In the genomic region with DNA sequence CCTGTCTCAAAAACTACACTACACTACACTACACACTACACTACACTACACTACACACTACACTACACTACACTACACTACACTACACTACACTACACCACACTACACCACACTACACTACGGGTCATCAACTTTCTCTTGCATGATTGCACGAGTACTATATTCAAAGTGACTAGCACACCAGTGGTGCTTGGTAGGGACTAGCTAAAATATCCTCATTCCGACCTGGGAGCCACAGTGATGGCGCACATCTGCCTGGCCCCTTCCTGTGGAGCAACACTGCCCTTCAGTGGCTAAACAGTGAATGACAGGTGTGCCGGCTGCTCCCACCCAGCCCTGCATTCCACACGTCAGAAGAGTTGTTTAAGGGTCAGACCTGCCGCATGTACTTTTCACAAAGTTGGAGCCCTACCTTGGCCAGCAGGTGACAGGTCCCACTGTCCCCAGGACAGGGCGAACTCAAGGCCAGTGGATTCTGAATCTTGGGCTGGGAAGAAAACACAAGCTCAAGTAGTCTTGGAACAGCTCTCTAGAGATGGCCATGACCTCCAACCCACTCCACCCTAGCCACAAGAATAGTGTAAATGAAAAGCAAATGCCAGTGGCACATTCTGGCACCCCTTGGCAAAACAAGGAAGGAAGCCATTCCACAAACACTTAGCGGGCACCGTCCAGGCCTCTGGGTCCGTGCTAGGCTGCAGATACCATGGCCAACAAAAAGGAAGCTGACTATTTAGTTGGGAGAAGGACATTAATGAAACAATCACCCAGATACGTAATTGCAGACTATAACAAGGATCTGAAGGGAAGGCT, we compare ENCODE assay signal across 2 cellular contexts.
TF ChIP-seq lines count a peak whose summit lies in the region.

No MANE protein-coding gene starts in this region.

TF ChIP-seq in HCT116, 20 proteins besides CTCF, POLR2A, EP300 and RAD21:
- peak; percentile 66 for TF ChIP-seq YY1 (IDR thresholded peaks at IDR 0.05; ENCODE audit: extremely low read depth, insufficient replicate concordance, low read depth, low read length)
- TF ChIP-seq SRF (IDR thresholded peaks at IDR 0.05; ENCODE audit: low read depth), result no peak
- TF ChIP-seq CEBPB (IDR thresholded peaks at IDR 0.05; ENCODE audit: low read depth), result no peak
- TF ChIP-seq SIN3A (IDR thresholded peaks at IDR 0.05; ENCODE audit: low read depth), result no peak
- no peak for TF ChIP-seq EZH2 (IDR thresholded peaks at IDR 0.05)
- TF ChIP-seq TCF7L2 (IDR thresholded peaks at IDR 0.05; ENCODE audit: borderline replicate concordance, extremely low read depth, insufficient read depth, insufficient read length), result no peak
- no peak for TF ChIP-seq FOSL1 (IDR thresholded peaks at IDR 0.05; ENCODE audit: low read depth)
- no peak for TF ChIP-seq REST (IDR thresholded peaks at IDR 0.05; ENCODE audit: low read depth)

TF ChIP-seq in SK-N-SH, 30 proteins besides CTCF, POLR2A, EP300 and RAD21:
- TF ChIP-seq YY1 (IDR thresholded peaks at IDR 0.05; ENCODE audit: low read depth), result 0 out of 2 replicates have a peak, but pooled peaks have one; percentile 33
- peak; percentile 79 for TF ChIP-seq CHD2 (IDR thresholded peaks at IDR 0.05; ENCODE audit: low read length, partially characterized antibody)
- TF ChIP-seq ZBTB33 (IDR thresholded peaks at IDR 0.05; ENCODE audit: borderline replicate concordance, low read depth), result no peak
- peak; percentile 99 for TF ChIP-seq SMC3 (IDR thresholded peaks at IDR 0.05; ENCODE audit: low read depth, low read length)
- no peak for TF ChIP-seq RXRA (IDR thresholded peaks at IDR 0.05; ENCODE audit: borderline replicate concordance, low read depth)
- peak; percentile 48; the same call in 1 of the 2 replicates for TF ChIP-seq MXI1 (IDR thresholded peaks at IDR 0.05; ENCODE audit: low read depth, low read length)
- TF ChIP-seq, protein P1, sequence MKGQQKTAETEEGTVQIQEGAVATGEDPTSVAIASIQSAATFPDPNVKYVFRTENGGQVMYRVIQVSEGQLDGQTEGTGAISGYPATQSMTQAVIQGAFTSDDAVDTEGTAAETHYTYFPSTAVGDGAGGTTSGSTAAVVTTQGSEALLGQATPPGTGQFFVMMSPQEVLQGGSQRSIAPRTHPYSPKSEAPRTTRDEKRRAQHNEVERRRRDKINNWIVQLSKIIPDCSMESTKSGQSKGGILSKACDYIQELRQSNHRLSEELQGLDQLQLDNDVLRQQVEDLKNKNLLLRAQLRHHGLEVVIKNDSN (IDR thresholded peaks at IDR 0.05; ENCODE audit: borderline replicate concordance, low read depth), result no peak
- no peak for TF ChIP-seq MEF2A (IDR thresholded peaks at IDR 0.05; ENCODE audit: borderline replicate concordance, low read depth)
- TF ChIP-seq RFX5 (IDR thresholded peaks at IDR 0.05; ENCODE audit: low read length), result 0 out of 2 replicates have a peak, but pooled peaks have one; percentile 24
- no peak for TF ChIP-seq REST (IDR thresholded peaks at IDR 0.05; ENCODE audit: low read depth, low read length)
- TF ChIP-seq SIN3A (IDR thresholded peaks at IDR 0.05; ENCODE audit: borderline replicate concordance, low read depth, low read length), result no peak; the same call in 1 of the 2 replicates
- no peak for TF ChIP-seq NFIC (IDR thresholded peaks at IDR 0.05; ENCODE audit: borderline replicate concordance)
- no peak for TF ChIP-seq FOXM1 (IDR thresholded peaks at IDR 0.05; ENCODE audit: low read depth)
- no peak for TF ChIP-seq GABPA (IDR thresholded peaks at IDR 0.05; ENCODE audit: low read depth)
- no peak for TF ChIP-seq FOSL2 (IDR thresholded peaks at IDR 0.05; ENCODE audit: borderline replicate concordance, low read depth)
- no peak for TF ChIP-seq JUND (IDR thresholded peaks at IDR 0.05)
- 0 out of 2 replicates have a peak, but pooled peaks have one; percentile 17 for TF ChIP-seq NRF1 (IDR thresholded peaks at IDR 0.05; ENCODE audit: low read depth, low read length)
- TF ChIP-seq FOXJ3 (CRISPR knock-in tag; IDR thresholded peaks at IDR 0.05), result no peak
- no peak for TF ChIP-seq GATA2 (CRISPR knock-in tag; IDR thresholded peaks at IDR 0.05)
- TF ChIP-seq TCF12 (IDR thresholded peaks at IDR 0.05), result peak; percentile 30; the same call in 1 of the 2 replicates
- TF ChIP-seq RCOR1 (IDR thresholded peaks at IDR 0.05; ENCODE audit: low read length), result peak; percentile 46; the same call in 1 of the 2 replicates
- TF ChIP-seq, protein P2, sequence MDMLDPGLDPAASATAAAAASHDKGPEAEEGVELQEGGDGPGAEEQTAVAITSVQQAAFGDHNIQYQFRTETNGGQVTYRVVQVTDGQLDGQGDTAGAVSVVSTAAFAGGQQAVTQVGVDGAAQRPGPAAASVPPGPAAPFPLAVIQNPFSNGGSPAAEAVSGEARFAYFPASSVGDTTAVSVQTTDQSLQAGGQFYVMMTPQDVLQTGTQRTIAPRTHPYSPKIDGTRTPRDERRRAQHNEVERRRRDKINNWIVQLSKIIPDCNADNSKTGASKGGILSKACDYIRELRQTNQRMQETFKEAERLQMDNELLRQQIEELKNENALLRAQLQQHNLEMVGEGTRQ (IDR thresholded peaks at IDR 0.05; ENCODE audit: borderline replicate concordance, low read depth, low read length), result no peak
TF ChIP-seq in SK-N-SH: peak in this region for 8.
